In genomic region chr20:17709361-17710293, GRCh38 we compare ENCODE assay signal across 17 cellular contexts. TPM values are rescaled to one million over a fixed set of nuclear protein-coding genes. Genes with fewer than 3 reads are reported as not detected.
DNase-seq lines count a peak whose midpoint lies in the region; FAIRE-seq and TF ChIP-seq lines count a peak whose summit lies in the region.
"Had no signal": no experiment of that assay in that cellular context is flagged by ENCODE, and none has a peak within 500 bp of the region (broad histone marks: within the 10 kb centered on the region; RNA-seq: fewer than 3 reads in every experiment).

No MANE protein-coding gene starts in this region.

- no peaks in the 10 kb centered on the region for H3K36me3 Mint-ChIP-seq in nephron progenitor cell (ENCODE audit: low read depth)

- H3K27me3 Mint-ChIP-seq in nephron progenitor cell (ENCODE audit: low read depth, poor library complexity), result peaks cover 5% of the 10 kb centered on the region

- TF ChIP-seq EP300 in H1 (IDR thresholded peaks at IDR 0.05; ENCODE audit: borderline replicate concordance in 1 of 2, low read depth in 2 of 2, low read length in 2 of 2), result no peak

- no peak for DNase-seq in H1 (ENCODE audit: low read depth in 1 of 2, low spot score in 2 of 2)
- DNase-seq in nephron progenitor cell, result no peak
- no peak for DNase-seq in vagina (ENCODE audit: extremely low spot score in 2 of 2)
- no peak for DNase-seq in dedifferentiated amniotic fluid mesenchymal stem cell (ENCODE audit: extremely low spot score)
- no peak for DNase-seq in ureter (ENCODE audit: low spot score)
- no peak for DNase-seq in small intestine
- DNase-seq: COR-L47, DMS153, NCI-H187 treated with DMSO at 0.1 percent for 48 hours, NCI-H69, PC-3 had no signal

- no peaks in the 10 kb centered on the region for H4K20me1 ChIP-seq in KMS-11 (ENCODE audit: insufficient read depth)
- no peaks in the 10 kb centered on the region for H4K20me1 ChIP-seq in H1 (replicated peaks in 1 of 2; ENCODE audit: control insufficient read depth in 1 of 2, insufficient read depth in 2 of 2, low read length in 2 of 2)

- H3K27ac ChIP-seq in KMS-11 (peak overlapping the region; percentile 93; the same call in 1 of the 2 replicates), H1 (ENCODE audit: low read depth, low read length) (no peak overlapping the region), vagina (peak overlapping the region; percentile 44), small intestine (ENCODE audit: low read depth in 1 of 2, low read length in 1 of 2) (no peak overlapping the region)
- H3K27ac ChIP-seq: RWPE1 had no signal

- H4K91ac ChIP-seq in H1 (replicated peaks; ENCODE audit: insufficient read length, low read length), result no peak overlapping the region

- H3K23me2 ChIP-seq in H1 (ENCODE audit: low read depth, low read length), result 0 out of 2 replicates have a peak, but pooled peaks cover 2% of the 10 kb centered on the region

- WGBS in H1 (ENCODE audit: extremely low coverage in 1 of 2, insufficient coverage in 1 of 2, insufficient read length in 1 of 2, insufficient replicate concordance in 2 of 2, low coverage in 1 of 2, low lambda C conversion rate in 2 of 2, missing lambda C conversion rate in 1 of 2), 2 experiments, result 87% methylated on average over 12 of the region's 12 CpGs; no CpG with 5 or more reads in 1 of the 2 experiments
- WGBS in small intestine, 3 donors, result 77 to 93% (median 77%) methylated on average over 12 of the region's 12 CpGs

- H3K9me3 ChIP-seq in H1 (ENCODE audit: insufficient read depth in 2 of 2, low read depth in 1 of 2, low read length in 1 of 2) (no peaks in the 10 kb centered on the region), vagina (no peaks in the 10 kb centered on the region), small intestine (ENCODE audit: control insufficient read depth, low read depth) (no peaks in the 10 kb centered on the region)

- no peak overlapping the region for H3K23ac ChIP-seq in H1 (ENCODE audit: insufficient read length)

- H3K4me1 ChIP-seq in KMS-11 (ENCODE audit: low read depth, poor library complexity, severe bottlenecking) (peaks cover 55% of the 10 kb centered on the region), H1 (replicated peaks in 1 of 4; ENCODE audit: control insufficient read depth in 3 of 4, insufficient read depth in 4 of 4, low read length in 3 of 4) (peaks cover 2 to 12% (median 7%) of the 10 kb centered on the region in 4 experiments), vagina (peaks cover 30% of the 10 kb centered on the region), small intestine (ENCODE audit: control insufficient read depth in 2 of 2, insufficient read depth in 1 of 2, low read depth in 1 of 2, low read length in 1 of 2) (peaks cover 0 to 8% of the 10 kb centered on the region in 2 donors)

- no peaks in the 10 kb centered on the region for H3K79me1 ChIP-seq in H1 (ENCODE audit: low read depth, low read length)

- H3K27me3 ChIP-seq in KMS-11 (ENCODE audit: insufficient read depth, low read depth) (no peaks in the 10 kb centered on the region), H1 (replicated peaks in 1 of 4; ENCODE audit: control insufficient read depth in 3 of 4, extremely low read depth in 1 of 4, insufficient read depth in 3 of 4, low read length in 3 of 4) (no peaks in the 10 kb centered on the region), vagina (no peaks in the 10 kb centered on the region), small intestine (ENCODE audit: control insufficient read depth in 2 of 2, insufficient read depth in 2 of 2, low read length in 2 of 2) (no peaks in the 10 kb centered on the region)

- no peak for FAIRE-seq in H1 (lab: Jason Lieb, UNC)
- FAIRE-seq in small intestine (lab: Jason Lieb, UNC), result no peak
- FAIRE-seq: GM19239 had no signal

- H2BK120ac ChIP-seq in H1 (replicated peaks; ENCODE audit: low read depth, low read length), result no peak overlapping the region

- H4K5ac ChIP-seq in H1 (ENCODE audit: insufficient read length, low read depth, low read length), result no peak overlapping the region

- H3K36me3 ChIP-seq in KMS-11 (ENCODE audit: insufficient read depth), result no peaks in the 10 kb centered on the region
- H3K36me3 ChIP-seq in H1 (ENCODE audit: control insufficient read depth in 2 of 4, insufficient read depth in 4 of 4, low read length in 3 of 4), result no peaks in the 10 kb centered on the region
- H3K36me3 ChIP-seq in vagina, result no peaks in the 10 kb centered on the region
- no peaks in the 10 kb centered on the region for H3K36me3 ChIP-seq in small intestine (ENCODE audit: control insufficient read depth in 2 of 2, insufficient read depth in 2 of 2, low read length in 2 of 2)

- H3K4me3 ChIP-seq in KMS-11 (IDR thresholded peaks at IDR 0.05; ENCODE audit: insufficient read depth, low read depth, low read length) (no peak overlapping the region), H1 (ENCODE audit: extremely low read depth in 1 of 4, insufficient read depth in 2 of 4, low read depth in 3 of 4, low read length in 4 of 4) (no peak overlapping the region), vagina (no peak overlapping the region), small intestine (ENCODE audit: low read depth in 1 of 2, low read length in 2 of 2) (no peak overlapping the region)

- H3K79me2 ChIP-seq in KMS-11 (ENCODE audit: insufficient read depth, low read depth) (no peaks in the 10 kb centered on the region), H1 (ENCODE audit: control insufficient read depth in 1 of 2, insufficient read depth in 2 of 2, low read length in 2 of 2) (no peaks in the 10 kb centered on the region)

- H2AK5ac ChIP-seq in H1 (ENCODE audit: low read depth, low read length), result no peak overlapping the region

- no peak for TF ChIP-seq CTCF in KMS-11 (conservative IDR thresholded peaks at IDR 0.05; ENCODE audit: low read depth, low read length)
- no peak for TF ChIP-seq CTCF in H1 (IDR thresholded peaks at IDR 0.05; ENCODE audit: control extremely low read depth in 1 of 3, insufficient read depth in 1 of 3, low read depth in 1 of 3, low read length in 3 of 3)
- no peak for TF ChIP-seq CTCF in nephron progenitor cell (IDR thresholded peaks at IDR 0.05)
- no peak for TF ChIP-seq CTCF in vagina (IDR thresholded peaks at IDR 0.05)

- no peak overlapping the region for H2BK20ac ChIP-seq in H1 (ENCODE audit: low read length)

- H3K4me3 Mint-ChIP-seq in nephron progenitor cell, result no peak overlapping the region
- H3K4me3 Mint-ChIP-seq: IgD-negative memory B cell had no signal

- H3K4ac ChIP-seq in H1 (replicated peaks; ENCODE audit: insufficient read length, low read depth, low read length), result no peak overlapping the region

- H3K4me1 Mint-ChIP-seq in nephron progenitor cell, result peaks cover 51% of the 10 kb centered on the region
- H3K4me1 Mint-ChIP-seq: IgD-negative memory B cell had no signal

- H3K4me2 ChIP-seq in KMS-11 (peak overlapping the region; percentile 46; the same call in 1 of the 2 replicates), H1 (ENCODE audit: insufficient read depth in 1 of 2, low read depth in 2 of 2, low read length in 2 of 2) (no peak overlapping the region)

- H3K14ac ChIP-seq in H1 (ENCODE audit: insufficient read length), result no peak overlapping the region

- no peaks in the 10 kb centered on the region for H3K9me3 Mint-ChIP-seq in nephron progenitor cell

- H2BK15ac ChIP-seq in H1 (ENCODE audit: low read length), result peak overlapping the region; percentile 29; the same call in 1 of the 2 replicates

- H2BK5ac ChIP-seq in H1 (ENCODE audit: low read depth, low read length), result 0 out of 2 replicates have a peak overlapping the region, but pooled peaks have one; percentile 44

- H3K9ac ChIP-seq in KMS-11, result no peak overlapping the region
- H3K9ac ChIP-seq in H1 (replicated peaks in 1 of 4; ENCODE audit: extremely low read depth in 1 of 4, low read depth in 3 of 4, low read length in 3 of 4), result no peak overlapping the region

- H4K8ac ChIP-seq in H1 (ENCODE audit: extremely low read depth, insufficient read depth, low read length), result no peak overlapping the region

- POLR2A ChIA-PET in H1 (lab: Charles Lee; ENCODE audit: partially characterized antibody), result no interaction called here

- CTCF ChIA-PET in H1 (lab: Charles Lee; ENCODE audit: partially characterized antibody), result interaction anchor here (0.6 to 4.2 kb wide), 13 partner anchors 9 to 229 kb away, joined by 3 to 14 read pairs (median 3); partner anchors contain the start of genes BANF2 and RRBP1

- H3K56ac ChIP-seq in H1 (replicated peaks; ENCODE audit: insufficient read length, low read depth, low read length), result no peak overlapping the region

- H2AFZ ChIP-seq in KMS-11 (ENCODE audit: low read depth) (no peak overlapping the region), H1 (ENCODE audit: low read length) (no peak overlapping the region)

- intact Hi-C loops in vagina (cut with DNase I), result no loop called here

- H3K27ac Mint-ChIP-seq in nephron progenitor cell, result peak overlapping the region; percentile 17
- H3K27ac Mint-ChIP-seq: IgD-negative memory B cell had no signal

- H2BK12ac ChIP-seq in H1 (ENCODE audit: low read depth, low read length), result no peak overlapping the region; the same call in 1 of the 2 replicates

- no peak for TF ChIP-seq RAD21 in H1 (IDR thresholded peaks at IDR 0.05 in 1 of 2, conservative IDR thresholded peaks at IDR 0.05 in 1 of 2; ENCODE audit: low read depth in 2 of 2, low read length in 2 of 2)

- no peak overlapping the region for H3K18ac ChIP-seq in H1 (ENCODE audit: extremely low read depth, low read length)

- TF ChIP-seq POLR2A in H1 (IDR thresholded peaks at IDR 0.05; ENCODE audit: control extremely low read depth in 1 of 2, low read depth in 2 of 2, low read length in 2 of 2) (no peak), vagina (IDR thresholded peaks at IDR 0.05) (no peak)

RNA-seq across cellular contexts. Expression of gene BANF2, which starts 9.9 kb away (rescaled TPM):
- not detected in 2 replicates for total RNA-seq in H1 (2021; fragmentation: NEBNext Ultra II Directional; extraction: Animal tissue kit (Norgen Biotek cat#: 25700))
- polyA plus RNA-seq in H1 (2011; rRNA removed) (not detected in 2 replicates), small intestine (not detected)
- not detected for polyA plus RNA-seq in H1 (2011; cell fraction: cytosol; rRNA removed)
- not detected for polyA plus RNA-seq in H1 (2011; cell fraction: nucleus; rRNA removed)
- polyA plus RNA-seq in H1 (2012, experiment 1 of 2), result not detected in 4 replicates
- not detected for polyA plus RNA-seq in H1 (2012, experiment 2 of 2)
- not detected for polyA plus RNA-seq in H1 (2013, experiment 1 of 2)
- not detected for polyA plus RNA-seq in H1 (2013, experiment 2 of 2)
- polyA minus RNA-seq in H1 (2011; rRNA and poly(A)+ RNA removed), result not detected in 2 replicates
- not detected for polyA minus RNA-seq in H1 (2011; cell fraction: cytosol; rRNA and poly(A)+ RNA removed)
- polyA minus RNA-seq in H1 (2011; cell fraction: nucleus; rRNA and poly(A)+ RNA removed), result not detected
- total RNA-seq in vagina (not detected), ureter (not detected)
- total RNA-seq: H7, HT-29, PC-3 had no signal
- polyA plus RNA-seq: IgD-negative memory B cell had no signal

RNA-seq across cellular contexts. Expression of gene RRBP1, which starts 27.6 kb away (rescaled TPM):
- total RNA-seq in H1 (2021; fragmentation: NEBNext Ultra II Directional; extraction: Animal tissue kit (Norgen Biotek cat#: 25700)), result 153 and 157 TPM in 2 replicates
- polyA plus RNA-seq in H1 (2011; rRNA removed) (15.9 and 20.2 TPM in 2 replicates), small intestine (100 to 1,000 TPM in 1 of 3 donors, 10 to 100 TPM in 2; 45.2 to 164 (median 59.7) TPM)
- 37.4 TPM for polyA plus RNA-seq in H1 (2011; cell fraction: cytosol; rRNA removed)
- 71.6 TPM for polyA plus RNA-seq in H1 (2011; cell fraction: nucleus; rRNA removed)
- 82.9 to 111 TPM (median 107 TPM) in 4 replicates for polyA plus RNA-seq in H1 (2012, experiment 1 of 2)
- polyA plus RNA-seq in H1 (2012, experiment 2 of 2), result 24.2 TPM
- 178 TPM for polyA plus RNA-seq in H1 (2013, experiment 1 of 2)
- 185 TPM for polyA plus RNA-seq in H1 (2013, experiment 2 of 2)
- polyA minus RNA-seq in H1 (2011; rRNA and poly(A)+ RNA removed), result 25.7 and 32.9 TPM in 2 replicates
- polyA minus RNA-seq in H1 (2011; cell fraction: cytosol; rRNA and poly(A)+ RNA removed), result 45.1 TPM
- polyA minus RNA-seq in H1 (2011; cell fraction: nucleus; rRNA and poly(A)+ RNA removed), result 40.6 TPM
- total RNA-seq in vagina (79.8 TPM), ureter (144 TPM)

Comparison
In these comparisons a context has a peak if more than half of its experiments do, and no peak if none do; other contexts are left out.
1. H3K27ac ChIP-seq: peak in KMS-11 (single experiment) and vagina (single experiment); none in H1 (single experiment) and small intestine (0 of 2).